14 cellular contexts compared by ENCODE assay signal in the genomic region with DNA sequence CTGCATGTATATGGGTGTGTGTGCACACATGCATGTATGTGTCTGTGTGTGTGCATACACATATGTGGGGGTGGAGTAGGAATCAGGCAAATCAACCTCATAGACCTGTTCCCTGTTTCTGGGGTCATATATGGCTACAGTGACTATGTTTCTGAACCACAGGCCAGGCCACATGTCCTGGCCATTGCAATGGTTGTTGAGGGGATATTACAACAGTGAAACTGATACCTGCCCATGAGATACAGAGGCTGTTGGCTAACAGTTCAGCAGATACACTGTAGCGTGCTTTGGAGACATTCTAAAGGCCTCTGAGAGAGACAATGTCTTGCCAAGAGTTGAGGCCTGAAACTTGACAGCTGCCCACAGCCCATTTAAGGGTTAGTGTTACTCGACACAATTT. TPM values are rescaled to one million over a fixed set of nuclear protein-coding genes. Genes with fewer than 3 reads are reported as not detected.
DNase-seq lines count a peak whose midpoint lies in the region; ATAC-seq, FAIRE-seq and TF ChIP-seq lines count a peak whose summit lies in the region.
"Had no signal": no experiment of that assay in that cellular context is flagged by ENCODE, and none has a peak within 500 bp of the region (broad histone marks: within the 10 kb centered on the region; RNA-seq: fewer than 3 reads in every experiment).

No MANE protein-coding gene starts in this region.

- FAIRE-seq in GM18507 (lab: Jason Lieb, UNC): peak; percentile 21
- FAIRE-seq: pancreas had no signal

- peak; percentile 45 for ATAC-seq in HG02870 (IDR thresholded peaks at IDR 0.05; ENCODE audit: unreplicated experiment)
- no peak for ATAC-seq in T-cell (replicated peaks in 1 of 4)
- no peak for ATAC-seq in GM21717 (IDR thresholded peaks at IDR 0.05; ENCODE audit: unreplicated experiment)
- ATAC-seq in HG02588 (IDR thresholded peaks at IDR 0.05; ENCODE audit: unreplicated experiment): no peak
- ATAC-seq: left ventricle myocardium superior; stimulated activated memory B cell treated with anti-CD40 and anti-IgM and Interleukin-4, amounts not matched to agents 10 μg/mL and 1 μg/mL and 100 μg/mL, for 72 hours had no signal

- peaks cover 56 to 68% (median 63%) of the 10 kb centered on the region in 3 donors for H3K4me1 Mint-ChIP-seq in T-cell

- H3K27ac ChIP-seq in neutrophil: peak overlapping the region; percentile 72

- CTCF ChIA-PET in T-cell (lab: Charles Lee): interaction anchor here in 1 of 2 donors (2.9 kb wide), 1 partner anchor 17 kb away, joined by 32 read pairs; no protein-coding TSS in a partner anchor

- H3K36me3 Mint-ChIP-seq in T-cell: no peaks in the 10 kb centered on the region
- H3K36me3 Mint-ChIP-seq: CD4-positive, CD25-positive, alpha-beta regulatory T cell; stimulated activated memory B cell treated with anti-CD40 and anti-IgM and Interleukin-4, amounts not matched to agents 10 μg/mL and 1 μg/mL and 100 μg/mL, for 72 hours had no signal

- DNase-seq in GM18507 (ENCODE audit: extremely low spot score, insufficient read length, low read depth) (no peak), T-cell (no peak), H7 (no peak)
- no peak for DNase-seq in stimulated activated naive CD4-positive, alpha-beta T cell (lab: John Stamatoyannopoulos, UW)
- DNase-seq: CD4-positive, CD25-positive, alpha-beta regulatory T cell; left ventricle myocardium superior; NCI-H1092; NCI-H510A; pancreas had no signal

- no peaks in the 10 kb centered on the region for H3K9me3 Mint-ChIP-seq in T-cell
- H3K9me3 Mint-ChIP-seq: CD4-positive, CD25-positive, alpha-beta regulatory T cell; stimulated activated memory B cell treated with anti-CD40 and anti-IgM and Interleukin-4, amounts not matched to agents 10 μg/mL and 1 μg/mL and 100 μg/mL, for 72 hours had no signal

- H3K4me3 Mint-ChIP-seq in T-cell: peak overlapping the region in 1 of 3 donors; percentile 52
- H3K4me3 Mint-ChIP-seq: stimulated activated memory B cell treated with anti-CD40 and anti-IgM and Interleukin-4, amounts not matched to agents 10 μg/mL and 1 μg/mL and 100 μg/mL, for 72 hours had no signal

- no peaks in the 10 kb centered on the region for H3K9me3 ChIP-seq in neutrophil
- H3K9me3 ChIP-seq: pancreas had no signal

- POLR2A ChIA-PET in T-cell (lab: Charles Lee): interaction anchor here in 1 of 2 donors (1.7 to 2.7 kb wide), 2 partner anchors 17 to 28 kb away, joined by 6 to 12 read pairs; no protein-coding TSS in a partner anchor

- no peak for TF ChIP-seq CTCF in neutrophil (IDR thresholded peaks at IDR 0.05)

- H3K4me3 ChIP-seq in neutrophil (ENCODE audit: low read depth in 1 of 2, low read length in 1 of 2): no peak overlapping the region
- H3K4me3 ChIP-seq in H7 (ENCODE audit: insufficient read depth, low read depth, low read length): no peak overlapping the region
- H3K4me3 ChIP-seq: pancreas had no signal

- peak overlapping the region; percentile 46 to 89 for H3K27ac Mint-ChIP-seq in T-cell

- peaks cover 62 to 63% of the 10 kb centered on the region in 2 experiments for H3K4me1 ChIP-seq in neutrophil (ENCODE audit: control insufficient read depth in 1 of 2, insufficient read depth in 1 of 2, low read depth in 1 of 2, low read length in 1 of 2)

- H3K27me3 ChIP-seq in neutrophil: no peaks in the 10 kb centered on the region
- H3K27me3 ChIP-seq in H7 (ENCODE audit: control insufficient read depth, insufficient read depth, low read length): no peaks in the 10 kb centered on the region
- H3K27me3 ChIP-seq: pancreas had no signal

- H3K27me3 Mint-ChIP-seq in T-cell: no peaks in the 10 kb centered on the region
- H3K27me3 Mint-ChIP-seq: stimulated activated memory B cell treated with anti-CD40 and anti-IgM and Interleukin-4, amounts not matched to agents 10 μg/mL and 1 μg/mL and 100 μg/mL, for 72 hours had no signal

- H3K36me3 ChIP-seq in neutrophil (no peaks in the 10 kb centered on the region), H7 (replicated peaks; ENCODE audit: control insufficient read depth, insufficient read depth, low read length) (no peaks in the 10 kb centered on the region)
- H3K36me3 ChIP-seq: pancreas had no signal

RNA-seq across cellular contexts. Expression of gene FOS, which starts 47.3 kb away (rescaled TPM):
- total RNA-seq in T-cell: 1,000 to 10,000 TPM in 2 of 5 donors, 10 to 100 TPM in 3; 20.4 to 2,951 (median 27.1) TPM
- 14.2 and 217 TPM in 2 replicates for total RNA-seq in H7 (2014; rRNA removed; shearing (Covaris generic))

RNA-seq across cellular contexts. Expression of gene TMED10, which starts 54.9 kb away (rescaled TPM):
- total RNA-seq in T-cell: 100 to 1,000 TPM; 143 to 193 (median 151) TPM
- 151 and 240 TPM in 2 replicates for total RNA-seq in H7 (2014; rRNA removed; shearing (Covaris generic))
